Comparison of ENCODE assay signal across 1 cellular context in genomic region chr19:51107406-51108065, GRCh38.
A peak's percentile ranks its signal among the peaks of the same experiment; 100 is the strongest.
TF ChIP-seq lines count a peak whose summit lies in the region.

No MANE protein-coding gene starts in this region.

TF ChIP-seq in K562, 482 proteins besides CTCF, POLR2A, EP300 and RAD21 (continued from another document):
- TF ChIP-seq TOE1 (IDR thresholded peaks at IDR 0.05; ENCODE audit: borderline replicate concordance) (no peak), TOE1 (CRISPR knock-in tag; IDR thresholded peaks at IDR 0.05; ENCODE audit: borderline replicate concordance, low read depth) (no peak), MLX (CRISPR knock-in tag; conservative IDR thresholded peaks at IDR 0.05) (no peak), HMG20A (CRISPR knock-in tag; conservative IDR thresholded peaks at IDR 0.05) (no peak), RFX7 (CRISPR knock-in tag; IDR thresholded peaks at IDR 0.05) (no peak), RBM25 (IDR thresholded peaks at IDR 0.05; ENCODE audit: low read depth, low read length, severe bottlenecking) (no peak), ILF3 (IDR thresholded peaks at IDR 0.05; ENCODE audit: borderline replicate concordance) (no peak), TARDBP (IDR thresholded peaks at IDR 0.05) (no peak), STAT5A (IDR thresholded peaks at IDR 0.05; ENCODE audit: borderline replicate concordance, low read length) (no peak), PHB2 (IDR thresholded peaks at IDR 0.05; ENCODE audit: low read depth) (peak; percentile 53; the same call in 1 of the 2 replicates), MXD1 (CRISPR knock-in tag; IDR thresholded peaks at IDR 0.05; ENCODE audit: borderline replicate concordance, poor library complexity, severe bottlenecking) (no peak), ZNF778 (CRISPR knock-in tag; IDR thresholded peaks at IDR 0.05) (no peak), TBP (optimal IDR thresholded peaks at IDR 0.05; ENCODE audit: low read depth, low read length) (no peak), BMI1 (IDR thresholded peaks at IDR 0.05; ENCODE audit: low read length) (no peak), ZNF253 (CRISPR knock-in tag; conservative IDR thresholded peaks at IDR 0.05) (no peak), NCOA6 (IDR thresholded peaks at IDR 0.05) (no peak), ZNF431 (CRISPR knock-in tag; IDR thresholded peaks at IDR 0.05) (0 out of 2 replicates have a peak, but pooled peaks have one; percentile 19), NELFE (IDR thresholded peaks at IDR 0.05; ENCODE audit: insufficient read depth, insufficient read length) (no peak), ZNF263 (CRISPR knock-in tag; IDR thresholded peaks at IDR 0.05; ENCODE audit: borderline replicate concordance) (peak; percentile 75), RREB1 (CRISPR knock-in tag; IDR thresholded peaks at IDR 0.05) (0 out of 2 replicates have a peak, but pooled peaks have one; percentile 30), BCOR (IDR thresholded peaks at IDR 0.05) (no peak)
TF ChIP-seq in K562: peak in this region for 51.
